Comparison of ENCODE assay signal across 7 cellular contexts in the genomic region with DNA sequence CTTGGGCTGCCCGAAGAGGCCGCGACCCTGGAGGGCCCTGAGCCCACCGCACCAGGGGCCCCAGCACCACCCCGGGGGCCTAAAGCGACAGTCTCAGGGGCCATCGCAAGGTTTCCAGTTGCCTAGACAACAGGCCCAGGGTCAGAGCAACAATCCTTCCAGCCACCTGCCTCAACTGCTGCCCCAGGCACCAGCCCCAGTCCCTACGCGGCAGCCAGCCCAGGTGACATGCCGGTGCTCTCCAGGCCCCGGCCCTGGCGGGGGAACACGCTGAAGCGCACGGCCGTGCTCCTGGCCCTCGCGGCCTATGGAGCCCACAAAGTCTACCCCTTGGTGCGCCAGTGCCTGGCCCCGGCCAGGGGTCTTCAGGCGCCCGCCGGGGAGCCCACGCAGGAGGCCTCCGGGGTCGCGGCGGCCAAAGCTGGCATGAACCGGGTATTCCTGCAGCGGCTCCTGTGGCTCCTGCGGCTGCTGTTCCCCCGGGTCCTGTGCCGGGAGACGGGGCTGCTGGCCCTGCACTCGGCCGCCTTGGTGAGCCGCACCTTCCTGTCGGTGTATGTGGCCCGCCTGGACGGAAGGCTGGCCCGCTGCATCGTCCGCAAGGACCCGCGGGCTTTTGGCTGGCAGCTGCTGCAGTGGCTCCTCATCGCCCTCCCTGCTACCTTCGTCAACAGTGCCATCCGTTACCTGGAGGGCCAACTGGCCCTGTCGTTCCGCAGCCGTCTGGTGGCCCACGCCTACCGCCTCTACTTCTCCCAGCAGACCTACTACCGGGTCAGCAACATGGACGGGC. TPM values are rescaled to one million over a fixed set of nuclear protein-coding genes. Genes with fewer than 3 reads are reported as not detected.
DNase-seq lines count a peak whose midpoint lies in the region; ATAC-seq and TF ChIP-seq lines count a peak whose summit lies in the region.

No MANE protein-coding gene starts in this region.

- peak overlapping the region; percentile 84 for H2AK5ac ChIP-seq in mesenchymal stem cell (ENCODE audit: low read length, severe bottlenecking)

- H3K4ac ChIP-seq in mesenchymal stem cell (ENCODE audit: low read depth in 1 of 2, low read length in 2 of 2), result peak overlapping the region; percentile 84 to 94

- H2BK15ac ChIP-seq in mesenchymal stem cell (ENCODE audit: low read depth, poor library complexity, severe bottlenecking), result peak overlapping the region; percentile 93

- TF ChIP-seq CTCF in GM13977 (IDR thresholded peaks at IDR 0.05; ENCODE audit: extremely low read depth, insufficient read depth, missing control alignments) (no peak), astrocyte of the cerebellum (IDR thresholded peaks at IDR 0.05; ENCODE audit: low read depth, low read length, missing control alignments) (no peak)

- peaks cover 4% of the 10 kb centered on the region for H3K79me1 ChIP-seq in mesenchymal stem cell (replicated peaks; ENCODE audit: low read length, poor library complexity, severe bottlenecking)

- peaks cover 13% of the 10 kb centered on the region in 2 experiments for H3K36me3 ChIP-seq in mesenchymal stem cell (ENCODE audit: control insufficient read depth in 1 of 2, insufficient read depth in 2 of 2, low read depth in 1 of 2, low read length in 2 of 2)

- WGBS in mesenchymal stem cell, result 84% methylated on average over 51 of the region's 55 CpGs

- peak overlapping the region; percentile 61 for H3K4me3 ChIP-seq in astrocyte of the cerebellum (ENCODE audit: low read depth, low read length)
- peak overlapping the region; percentile 44 to 65 for H3K4me3 ChIP-seq in mesenchymal stem cell (ENCODE audit: insufficient read depth in 1 of 2, low read depth in 1 of 2, low read length in 2 of 2)

- peak overlapping the region; percentile 97 for H4K91ac ChIP-seq in mesenchymal stem cell (ENCODE audit: low read length)

- H2BK5ac ChIP-seq in mesenchymal stem cell (ENCODE audit: low read depth, low read length, poor library complexity, severe bottlenecking), result no peak overlapping the region

- no peak overlapping the region for H2AFZ ChIP-seq in mesenchymal stem cell (ENCODE audit: low read depth, low read length)

- in situ Hi-C loops in GM13977 (cut with MboI; ENCODE audit: low pct_unique_long_range_greater_than_20kb, low sequenced_read_pairs, unreplicated experiment) (no loop called here), astrocyte of the cerebellum (cut with HindIII; ENCODE audit: low sequenced_read_pairs) (no loop called here)

- H3K9ac ChIP-seq in mesenchymal stem cell (ENCODE audit: low read length), result peak overlapping the region; percentile 74

- no peak overlapping the region for H3K23ac ChIP-seq in mesenchymal stem cell (ENCODE audit: low read length in 2 of 2)

- peak overlapping the region; percentile 15 for H2BK120ac ChIP-seq in mesenchymal stem cell (ENCODE audit: low read depth, low read length)

- H4K8ac ChIP-seq in mesenchymal stem cell (ENCODE audit: low read length), result peak overlapping the region; percentile 87

- peak overlapping the region; percentile 66 for H3K4me2 ChIP-seq in mesenchymal stem cell (ENCODE audit: low read length, poor library complexity, severe bottlenecking)

- ATAC-seq in HG03342 (IDR thresholded peaks at IDR 0.05; ENCODE audit: unreplicated experiment), result peak; percentile 5
- no peak for ATAC-seq in GM19452 (IDR thresholded peaks at IDR 0.05; ENCODE audit: unreplicated experiment)

- H3K18ac ChIP-seq in mesenchymal stem cell (ENCODE audit: low read depth in 1 of 2, low read length in 2 of 2), result peak overlapping the region; percentile 62 to 95

- peaks cover 0 to 4% of the 10 kb centered on the region in 2 experiments for H3K27me3 ChIP-seq in mesenchymal stem cell (ENCODE audit: control insufficient read depth in 1 of 2, insufficient read depth in 1 of 2, low read length in 2 of 2)

- peak overlapping the region in 1 of 2 experiments; percentile 87 for H3K14ac ChIP-seq in mesenchymal stem cell (ENCODE audit: low read length in 2 of 2)

- H3K9me3 ChIP-seq in mesenchymal stem cell (ENCODE audit: control insufficient read depth, low read length), result no peaks in the 10 kb centered on the region

- H2BK12ac ChIP-seq in mesenchymal stem cell (ENCODE audit: low read length in 2 of 2), result peak overlapping the region; percentile 85 to 89

- peak overlapping the region; percentile 49 for H3K27ac ChIP-seq in mesenchymal stem cell (ENCODE audit: low read length, poor library complexity, severe bottlenecking)

- peaks cover 36% of the 10 kb centered on the region for H3K4me1 ChIP-seq in mesenchymal stem cell (ENCODE audit: control insufficient read depth, insufficient read depth, low read depth, low read length)

- peak; percentile 63 for DNase-seq in GM13977 (ENCODE audit: low spot score)
- no peak for DNase-seq in astrocyte of the cerebellum (ENCODE audit: low read depth)
- no peak for DNase-seq in mesenchymal stem cell
- no peak for DNase-seq in iPS-NIHi7 (ENCODE audit: extremely low spot score)
- no peak for DNase-seq in anterior cingulate cortex (lab: John Stamatoyannopoulos, UW)

RNA-seq across cellular contexts. Expression of gene ABCD1, which starts 0.6 kb away (rescaled TPM):
- 15.8 TPM for polyA plus RNA-seq in mesenchymal stem cell (2013, experiment 1 of 2)
- polyA plus RNA-seq in mesenchymal stem cell (2013, experiment 2 of 2), result 15.4 TPM

RNA-seq across cellular contexts. Expression of gene BCAP31, which starts 1.0 kb away (rescaled TPM):
- 125 TPM for polyA plus RNA-seq in mesenchymal stem cell (2013, experiment 1 of 2)
- polyA plus RNA-seq in mesenchymal stem cell (2013, experiment 2 of 2), result 127 TPM

RNA-seq across cellular contexts. Expression of gene SLC6A8, which starts 37.5 kb away (rescaled TPM):
- polyA plus RNA-seq in mesenchymal stem cell (2013, experiment 1 of 2), result 26.1 TPM
- 26.0 TPM for polyA plus RNA-seq in mesenchymal stem cell (2013, experiment 2 of 2)

RNA-seq across cellular contexts. Expression of gene PLXNB3, which starts 38.8 kb away (rescaled TPM):
- 8.0 TPM for polyA plus RNA-seq in mesenchymal stem cell (2013, experiment 1 of 2)
- polyA plus RNA-seq in mesenchymal stem cell (2013, experiment 2 of 2), result 8.5 TPM

RNA-seq across cellular contexts. Expression of gene PNCK, which starts 51.6 kb away (rescaled TPM):
- 0.10 TPM for polyA plus RNA-seq in mesenchymal stem cell (2013, experiment 1 of 2)
- 0.03 TPM for polyA plus RNA-seq in mesenchymal stem cell (2013, experiment 2 of 2)
